9 cellular contexts compared by ENCODE assay signal in genomic region chr3:27532931-27533607, GRCh38. TPM values are rescaled to one million over a fixed set of nuclear protein-coding genes. Genes with fewer than 3 reads are reported as not detected.
DNase-seq lines count a peak whose midpoint lies in the region; ATAC-seq and TF ChIP-seq lines count a peak whose summit lies in the region.
"Had no signal": no experiment of that assay in that cellular context is flagged by ENCODE, and none has a peak within 500 bp of the region (broad histone marks: within the 10 kb centered on the region; RNA-seq: fewer than 3 reads in every experiment).

No MANE protein-coding gene starts in this region.

- H3K4me3 Mint-ChIP-seq in T-helper 17 cell, result no peak overlapping the region
- no peak overlapping the region for H3K4me3 Mint-ChIP-seq in stimulated activated memory B cell treated with anti-CD40 and anti-IgM and Interleukin-4, amounts not matched to agents 10 μg/mL and 1 μg/mL and 100 μg/mL, for 72 hours
- H3K4me3 Mint-ChIP-seq in type B pancreatic cell, result no peak overlapping the region
- H3K4me3 Mint-ChIP-seq in naive thymus-derived CD4-positive, alpha-beta T cell, result no peak overlapping the region

- peaks cover 13% of the 10 kb centered on the region for H3K4me1 Mint-ChIP-seq in T-helper 17 cell
- H3K4me1 Mint-ChIP-seq in stimulated activated memory B cell treated with anti-CD40 and anti-IgM and Interleukin-4, amounts not matched to agents 10 μg/mL and 1 μg/mL and 100 μg/mL, for 72 hours, result peaks cover 23% of the 10 kb centered on the region
- peaks cover 23% of the 10 kb centered on the region for H3K4me1 Mint-ChIP-seq in type B pancreatic cell (ENCODE audit: unreplicated experiment)
- peaks cover 8 to 22% (median 11%) of the 10 kb centered on the region in 7 donors for H3K4me1 Mint-ChIP-seq in naive thymus-derived CD4-positive, alpha-beta T cell

- H3K9me3 ChIP-seq in HEK293 (ENCODE audit: control insufficient read depth, insufficient read depth, low read depth, low read length) (no peaks in the 10 kb centered on the region), T-helper 17 cell (ENCODE audit: control insufficient read depth, low read length, poor library complexity, severe bottlenecking) (no peaks in the 10 kb centered on the region)
- H3K9me3 ChIP-seq in naive thymus-derived CD4-positive, alpha-beta T cell (ENCODE audit: control insufficient read depth in 2 of 3, low read length in 3 of 3), result no peaks in the 10 kb centered on the region

- no peaks in the 10 kb centered on the region for H3K36me3 ChIP-seq in HEK293 (ENCODE audit: control insufficient read depth in 2 of 2, insufficient read depth in 1 of 2, low read length in 2 of 2)
- H3K36me3 ChIP-seq in naive thymus-derived CD4-positive, alpha-beta T cell (ENCODE audit: control insufficient read depth in 2 of 3, insufficient read depth in 3 of 3, low read length in 3 of 3), result no peaks in the 10 kb centered on the region

- peak overlapping the region; percentile 92 for H3K27ac Mint-ChIP-seq in T-helper 17 cell
- H3K27ac Mint-ChIP-seq in stimulated activated memory B cell treated with anti-CD40 and anti-IgM and Interleukin-4, amounts not matched to agents 10 μg/mL and 1 μg/mL and 100 μg/mL, for 72 hours, result peak overlapping the region; percentile 81
- H3K27ac Mint-ChIP-seq in type B pancreatic cell, result no peak overlapping the region
- H3K27ac Mint-ChIP-seq in naive thymus-derived CD4-positive, alpha-beta T cell, result no peak overlapping the region

- H3K36me3 Mint-ChIP-seq in T-helper 17 cell (ENCODE audit: low read depth) (no peaks in the 10 kb centered on the region), type B pancreatic cell (no peaks in the 10 kb centered on the region)
- no peaks in the 10 kb centered on the region for H3K36me3 Mint-ChIP-seq in stimulated activated memory B cell treated with anti-CD40 and anti-IgM and Interleukin-4, amounts not matched to agents 10 μg/mL and 1 μg/mL and 100 μg/mL, for 72 hours
- H3K36me3 Mint-ChIP-seq in naive thymus-derived CD4-positive, alpha-beta T cell, result peaks cover 0 to 2% (median 0%) of the 10 kb centered on the region in 5 donors

- CTCF ChIA-PET in HEK293 (lab: Yijun Ruan, JAX), result interaction anchor here (0.6 kb wide), 2 partner anchors 11 to 189 kb away, joined by 5 to 6 read pairs; partner anchors contain the start of gene EOMES
- CTCF ChIA-PET in naive thymus-derived CD4-positive, alpha-beta T cell (lab: Charles Lee), result no interaction called here

- no peaks in the 10 kb centered on the region for H3K27me3 ChIP-seq in naive thymus-derived CD4-positive, alpha-beta T cell (ENCODE audit: control insufficient read depth in 2 of 2, insufficient read depth in 2 of 2, low read length in 2 of 2)

- no peak overlapping the region for H3K27ac ChIP-seq in HEK293 (ENCODE audit: extremely low read depth, low read depth, low read length)
- H3K27ac ChIP-seq in naive thymus-derived CD4-positive, alpha-beta T cell (ENCODE audit: low read depth, low read length), result no peak overlapping the region

- no peaks in the 10 kb centered on the region for H3K9me3 Mint-ChIP-seq in stimulated activated memory B cell treated with anti-CD40 and anti-IgM and Interleukin-4, amounts not matched to agents 10 μg/mL and 1 μg/mL and 100 μg/mL, for 72 hours
- H3K9me3 Mint-ChIP-seq in type B pancreatic cell, result no peaks in the 10 kb centered on the region
- H3K9me3 Mint-ChIP-seq in naive thymus-derived CD4-positive, alpha-beta T cell, result no peaks in the 10 kb centered on the region

- H3K4me1 ChIP-seq in HEK293 (ENCODE audit: control insufficient read depth, insufficient read depth, low read length), result peaks cover 2% of the 10 kb centered on the region; the same call in 1 of the 2 replicates
- peaks cover 0 to 11% of the 10 kb centered on the region in 2 donors for H3K4me1 ChIP-seq in naive thymus-derived CD4-positive, alpha-beta T cell (ENCODE audit: control insufficient read depth in 2 of 2, insufficient read depth in 2 of 2, low read length in 2 of 2)

- no peak overlapping the region for H3K4me3 ChIP-seq in HEK293 (ENCODE audit: low read depth, low read length)
- no peak overlapping the region for H3K4me3 ChIP-seq in naive thymus-derived CD4-positive, alpha-beta T cell (ENCODE audit: low read length)

- intact Hi-C loops in naive thymus-derived CD4-positive, alpha-beta T cell (cut with micrococcal nuclease), result loop anchor here (5.0 to 10.0 kb wide), 3 partner anchors 51 to 114 kb away; partner anchors contain the start of gene SLC4A7 (in 1 of the 2)

- no peak for TF ChIP-seq CTCF in HEK293 (tag by site-specific recombination; IDR thresholded peaks at IDR 0.05)
- no peak for TF ChIP-seq CTCF in type B pancreatic cell (conservative IDR thresholded peaks at IDR 0.05)

- DNase-seq in T-helper 17 cell, result no peak
- peak; percentile 28 for DNase-seq in glomerular visceral epithelial cell (ENCODE audit: extremely low spot score)
- DNase-seq in type B pancreatic cell (ENCODE audit: extremely low spot score, unreplicated experiment), result no peak
- no peak for DNase-seq in left lobe of liver (ENCODE audit: low spot score)
- no peak for DNase-seq in naive thymus-derived CD4-positive, alpha-beta T cell
- DNase-seq: NCI-H524 treated with DMSO at 0.1 percent for 48 hours had no signal

- no peak for ATAC-seq in T-helper 17 cell
- ATAC-seq in stimulated activated memory B cell treated with anti-CD40 and anti-IgM and Interleukin-4, amounts not matched to agents 10 μg/mL and 1 μg/mL and 100 μg/mL, for 72 hours, result no peak
- no peak for ATAC-seq in left lobe of liver
- no peak for ATAC-seq in naive thymus-derived CD4-positive, alpha-beta T cell
- ATAC-seq in HG02870 (IDR thresholded peaks at IDR 0.05; ENCODE audit: unreplicated experiment), result no peak

- H3K27me3 Mint-ChIP-seq in T-helper 17 cell (no peaks in the 10 kb centered on the region), type B pancreatic cell (no peaks in the 10 kb centered on the region)
- no peaks in the 10 kb centered on the region for H3K27me3 Mint-ChIP-seq in stimulated activated memory B cell treated with anti-CD40 and anti-IgM and Interleukin-4, amounts not matched to agents 10 μg/mL and 1 μg/mL and 100 μg/mL, for 72 hours
- no peaks in the 10 kb centered on the region for H3K27me3 Mint-ChIP-seq in naive thymus-derived CD4-positive, alpha-beta T cell

- POLR2A ChIA-PET in HEK293 (lab: Yijun Ruan, JAX), result no interaction called here
- POLR2A ChIA-PET in naive thymus-derived CD4-positive, alpha-beta T cell (lab: Charles Lee), result no interaction called here

TF ChIP-seq in HEK293, 187 proteins besides CTCF, POLR2A, EP300 and RAD21:
- peak; percentile 62 for TF ChIP-seq TCF7L2 (IDR thresholded peaks at IDR 0.05; ENCODE audit: borderline replicate concordance, low read depth, low read length)
- no peak for TF ChIP-seq ZNF510 (tag by site-specific recombination; IDR thresholded peaks at IDR 0.05; ENCODE audit: insufficient replicate concordance)
TF ChIP-seq in HEK293: peak in this region for 1.

RNA-seq across cellular contexts. Expression of gene SLC4A7, which starts 48.9 kb away (rescaled TPM):
- 10 to 100 TPM; 63.9 to 67.3 TPM for total RNA-seq in T-helper 17 cell
- total RNA-seq in type B pancreatic cell (ENCODE audit: low replicate concordance), result 31.0 and 51.8 TPM in 2 replicates
- total RNA-seq in left lobe of liver, result 2.7 TPM
- total RNA-seq in naive thymus-derived CD4-positive, alpha-beta T cell, result 10 to 100 TPM; 34.9 to 69.1 (median 41.5) TPM
- polyA plus RNA-seq in naive thymus-derived CD4-positive, alpha-beta T cell, result 10 to 100 TPM in 1 of 2 donors, 1 to 10 TPM in 1; 9.3 to 10.8 TPM

Comparison
In these comparisons a context has a peak if more than half of its experiments do, and no peak if none do; other contexts are left out.
1. H3K27ac Mint-ChIP-seq: peak in T-helper 17 cell (single experiment) and stimulated activated memory B cell treated with anti-CD40 and anti-IgM and Interleukin-4, amounts not matched to agents 10 μg/mL and 1 μg/mL and 100 μg/mL, for 72 hours (single experiment); none in type B pancreatic cell (single experiment) and naive thymus-derived CD4-positive, alpha-beta T cell (0 of 9).